In the genomic region with DNA sequence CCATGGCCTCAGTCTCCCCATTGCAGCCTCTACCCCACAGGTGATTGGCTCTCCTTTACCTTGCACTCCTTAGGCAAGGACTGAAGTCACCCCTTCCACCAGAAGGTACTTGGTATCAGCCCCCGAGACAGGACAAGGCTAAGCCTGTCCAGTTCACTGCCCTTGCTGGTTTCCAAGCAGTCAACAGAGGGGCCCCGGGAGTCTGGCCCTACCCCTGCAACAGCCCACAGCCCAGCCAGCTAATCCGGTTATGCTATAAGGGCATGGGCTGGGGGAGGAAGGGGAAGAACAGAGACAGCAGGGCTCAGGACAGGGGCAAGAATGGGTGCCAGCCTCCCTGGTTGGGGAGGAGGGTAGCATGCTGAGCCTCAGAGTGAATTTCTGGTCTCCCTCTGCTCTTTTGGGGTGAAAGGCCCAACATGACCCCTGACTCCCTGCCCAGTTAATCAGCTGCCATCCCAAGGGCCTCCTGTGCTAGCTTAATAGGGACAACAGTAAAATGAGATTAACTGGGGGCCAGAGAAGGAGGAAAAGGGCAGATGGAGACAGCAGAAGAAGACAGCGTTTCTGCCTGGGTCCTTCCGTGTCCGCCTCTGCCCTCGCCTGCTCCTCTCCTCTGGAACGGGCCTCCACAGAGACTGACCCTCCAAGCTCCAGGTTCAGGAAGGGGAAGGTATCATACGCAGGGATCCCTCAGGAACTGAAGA, we compare ENCODE assay signal across 1 cellular context.
TF ChIP-seq lines count a peak whose summit lies in the region.

No MANE protein-coding gene starts in this region.

TF ChIP-seq in H1, 55 proteins besides CTCF, POLR2A, EP300 and RAD21:
- TF ChIP-seq SP1 (IDR thresholded peaks at IDR 0.05; ENCODE audit: low read depth, low read length) (no peak), SP4 (IDR thresholded peaks at IDR 0.05; ENCODE audit: low read length) (no peak), POLR2AphosphoS5 (IDR thresholded peaks at IDR 0.05; ENCODE audit: low read depth, low read length) (no peak), KDM4A (IDR thresholded peaks at IDR 0.05; ENCODE audit: low read depth, low read length, severe bottlenecking) (no peak), RFX5 (IDR thresholded peaks at IDR 0.05; ENCODE audit: borderline replicate concordance, low read depth, low read length) (no peak), HDAC6 (IDR thresholded peaks at IDR 0.05; ENCODE audit: low read depth, low read length) (no peak), SP2 (IDR thresholded peaks at IDR 0.05; ENCODE audit: low read length) (no peak), SIN3A (conservative IDR thresholded peaks at IDR 0.05 in 1 of 2, IDR thresholded peaks at IDR 0.05 in 1 of 2; ENCODE audit: low read depth in 1 of 2, low read length in 2 of 2) (no peak), YY1 (IDR thresholded peaks at IDR 0.05; ENCODE audit: low read depth, low read length) (no peak), CBX8 (IDR thresholded peaks at IDR 0.05; ENCODE audit: borderline replicate concordance, low read depth, low read length) (no peak), TAF1 (IDR thresholded peaks at IDR 0.05; ENCODE audit: low read depth, low read length) (no peak), SIRT6 (IDR thresholded peaks at IDR 0.05; ENCODE audit: low read length) (no peak), POU5F1 (IDR thresholded peaks at IDR 0.05; ENCODE audit: low read depth, low read length) (no peak), NRF1 (IDR thresholded peaks at IDR 0.05; ENCODE audit: low read depth, low read length) (no peak), GTF2F1 (IDR thresholded peaks at IDR 0.05; ENCODE audit: borderline replicate concordance, low read depth, low read length) (no peak), TCF12 (IDR thresholded peaks at IDR 0.05; ENCODE audit: low read depth, low read length) (no peak)
TF ChIP-seq in H1: peak in this region for 0.
